ENCODE assay signal across 26 cellular contexts in the genomic region with DNA sequence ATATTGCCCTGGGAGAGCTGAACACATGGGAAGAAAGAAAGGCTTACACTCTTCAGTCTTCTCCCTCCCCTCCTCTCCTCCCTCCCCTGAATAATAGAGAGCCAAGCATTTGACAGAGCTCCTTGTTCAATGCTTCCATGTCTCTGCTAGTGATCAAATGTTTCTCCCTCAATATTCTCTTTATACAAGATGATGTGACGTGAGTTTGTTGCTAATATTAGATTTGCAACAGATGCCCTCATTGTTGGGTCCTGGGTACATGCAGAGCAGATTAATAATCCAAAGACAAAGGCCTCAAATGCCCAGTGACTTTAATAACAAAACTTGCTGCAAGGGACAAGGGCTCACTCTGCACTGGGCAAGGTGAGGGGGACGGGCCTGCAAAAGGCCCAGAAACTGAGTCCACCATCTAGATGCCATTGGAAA. TPM values are rescaled to one million over a fixed set of nuclear protein-coding genes. Genes with fewer than 3 reads are reported as not detected.
DNase-seq lines count a peak whose midpoint lies in the region; ATAC-seq and TF ChIP-seq lines count a peak whose summit lies in the region.
"Had no signal": no experiment of that assay in that cellular context is flagged by ENCODE, and none has a peak within 500 bp of the region (broad histone marks: within the 10 kb centered on the region; RNA-seq: fewer than 3 reads in every experiment).

No MANE protein-coding gene starts in this region.

- H3K9me3 ChIP-seq in breast epithelium (no peaks in the 10 kb centered on the region), tibial artery (no peaks in the 10 kb centered on the region)
- H3K9me3 ChIP-seq: A549, prostate gland had no signal

- CTCF ChIA-PET in MCF 10A (lab: Yijun Ruan, JAX), result interaction anchor here (0.5 to 3.3 kb wide), 3 partner anchors 10 to 15 kb away, joined by 3 to 13 read pairs (median 4); no protein-coding TSS in a partner anchor

- TF ChIP-seq CTCF in breast epithelium (IDR thresholded peaks at IDR 0.05), result no peak
- no peak for TF ChIP-seq CTCF in MCF 10A (IDR thresholded peaks at IDR 0.05; ENCODE audit: unreplicated experiment)
- no peak for TF ChIP-seq CTCF in tibial artery (IDR thresholded peaks at IDR 0.05)

- H3K36me3 Mint-ChIP-seq in MCF 10A (ENCODE audit: insufficient read depth, unreplicated experiment), result no peaks in the 10 kb centered on the region
- H3K36me3 Mint-ChIP-seq: memory B cell; naive thymus-derived CD8-positive, alpha-beta T cell; WTC11 had no signal

- ATAC-seq in GM21423 (IDR thresholded peaks at IDR 0.05; ENCODE audit: unreplicated experiment) (no peak), HG03521 (IDR thresholded peaks at IDR 0.05; ENCODE audit: unreplicated experiment) (no peak), GM19023 (IDR thresholded peaks at IDR 0.05; ENCODE audit: unreplicated experiment) (no peak)
- ATAC-seq: A549; activated T-cell treated with anti-CD3 and anti-CD28 coated beads, Interleukin-2, amount 50 U/mL, for 4 hours; HCT116; naive thymus-derived CD8-positive, alpha-beta T cell; PC-3; stimulated activated naive CD8-positive, alpha-beta T cell treated with anti-CD3 and anti-CD28 coated beads, Interleukin-15, amount 100 ng/mL, for 72 hours; WTC11 had no signal

- H3K4me1 ChIP-seq in breast epithelium (no peaks in the 10 kb centered on the region), tibial artery (peaks cover 7 to 58% (median 32%) of the 10 kb centered on the region in 4 donors)
- H3K4me1 ChIP-seq: A549, prostate gland had no signal

- H3K27ac ChIP-seq in breast epithelium (peak overlapping the region; percentile 49 to 72), tibial artery (peak overlapping the region; percentile 73 to 81)
- H3K27ac ChIP-seq: A549, brain microvascular endothelial cell had no signal

- intact Hi-C loops in breast epithelium (cut with DNase I; ENCODE audit: low total_unique reads) (no loop called here), MCF 10A (cut with micrococcal nuclease) (no loop called here), tibial artery (cut with DNase I; ENCODE audit: low total_unique reads) (no loop called here)

- H3K4me3 Mint-ChIP-seq in MCF 10A (ENCODE audit: unreplicated experiment), result no peak overlapping the region
- H3K4me3 Mint-ChIP-seq: activated CD4-positive, alpha-beta memory T cell treated with anti-CD3 and anti-CD28 coated beads, Interleukin-2, amount 10 ng/mL, durations not matched to agents 7 days and 5 days; activated T-cell treated with anti-CD3 and anti-CD28 coated beads, Interleukin-2, amount 50 U/mL, for 4 hours; dendritic cell treated with granulocyte-macrophage colony-stimulating factor and Interleukin-4, amounts not matched to agents 40 ng/mL and 50 ng/mL, for 4 days; memory B cell; naive thymus-derived CD8-positive, alpha-beta T cell; stimulated activated naive CD8-positive, alpha-beta T cell treated with anti-CD3 and anti-CD28 coated beads, Interleukin-15, amount 100 ng/mL, for 72 hours; WTC11 had no signal

- no peak overlapping the region for H3K27ac Mint-ChIP-seq in MCF 10A (ENCODE audit: low read depth, unreplicated experiment)
- H3K27ac Mint-ChIP-seq: activated CD4-positive, alpha-beta memory T cell treated with anti-CD3 and anti-CD28 coated beads, Interleukin-2, amount 10 ng/mL, durations not matched to agents 7 days and 5 days; dendritic cell treated with granulocyte-macrophage colony-stimulating factor and Interleukin-4, amounts not matched to agents 40 ng/mL and 50 ng/mL, for 4 days; memory B cell; naive thymus-derived CD8-positive, alpha-beta T cell; stimulated activated naive CD8-positive, alpha-beta T cell treated with anti-CD3 and anti-CD28 coated beads, Interleukin-15, amount 100 ng/mL, for 72 hours; WTC11 had no signal

- no peaks in the 10 kb centered on the region for H3K27me3 ChIP-seq in breast epithelium
- H3K27me3 ChIP-seq in tibial artery, result no peaks in the 10 kb centered on the region
- H3K27me3 ChIP-seq: brain microvascular endothelial cell had no signal

- no TSS peak for BruUV-seq in MCF 10A (replicated peaks; lab: Mats Ljungman, UMichigan)

- H3K4me3 ChIP-seq in breast epithelium (no peak overlapping the region), tibial artery (no peak overlapping the region)
- H3K4me3 ChIP-seq: A549, prostate gland had no signal

- TF ChIP-seq POLR2A in breast epithelium (IDR thresholded peaks at IDR 0.05), result no peak

- DNase-seq in breast epithelium (ENCODE audit: low spot score in 2 of 2) (no peak), MCF 10A (ENCODE audit: unreplicated experiment) (no peak), foreskin melanocyte (peak; percentile 94), nucleus accumbens (lab: John Stamatoyannopoulos, UW) (peak in 38 of 56 donors; percentile 15 to 84 (median 60)), tibial artery (no peak)
- DNase-seq: activated CD4-positive, alpha-beta memory T cell treated with anti-CD3 and anti-CD28 coated beads, Interleukin-2, amount 10 ng/mL, durations not matched to agents 7 days and 5 days; activated naive CD4-positive, alpha-beta T cell treated with anti-CD3 and anti-CD28 coated beads, Interleukin-2, amount 50 U/mL, for 16 hours; activated T-cell treated with anti-CD3 and anti-CD28 coated beads, Interleukin-2, amount 50 U/mL, for 4 hours; brain microvascular endothelial cell; kidney; naive thymus-derived CD8-positive, alpha-beta T cell; NCI-H2029; PC-3; stimulated activated CD4-positive, alpha-beta T cell treated with anti-CD3 and anti-CD28 coated beads, Interleukin-4, amount 100 ng/mL, for 24 hours; stimulated activated naive CD8-positive, alpha-beta T cell treated with anti-CD3 and anti-CD28 coated beads, Interleukin-15, amount 100 ng/mL, for 72 hours had no signal

- POLR2A ChIA-PET in MCF 10A (lab: Yijun Ruan, JAX), result interaction anchor here (0.7 to 3.8 kb wide), 2 partner anchors 10 to 15 kb away, joined by 3 to 49 read pairs; a partner anchor contains a TSS

- peaks cover 15% of the 10 kb centered on the region for H3K4me1 Mint-ChIP-seq in MCF 10A (ENCODE audit: insufficient read depth, unreplicated experiment)
- H3K4me1 Mint-ChIP-seq: memory B cell had no signal

- H3K27me3 Mint-ChIP-seq in MCF 10A (ENCODE audit: insufficient read depth, unreplicated experiment), result no peaks in the 10 kb centered on the region
- H3K27me3 Mint-ChIP-seq: activated CD4-positive, alpha-beta memory T cell treated with anti-CD3 and anti-CD28 coated beads, Interleukin-2, amount 10 ng/mL, durations not matched to agents 7 days and 5 days; memory B cell; stimulated activated naive CD8-positive, alpha-beta T cell treated with anti-CD3 and anti-CD28 coated beads, Interleukin-15, amount 100 ng/mL, for 72 hours had no signal

- H3K36me3 ChIP-seq in breast epithelium, result no peaks in the 10 kb centered on the region
- no peaks in the 10 kb centered on the region for H3K36me3 ChIP-seq in tibial artery
- H3K36me3 ChIP-seq: brain microvascular endothelial cell, prostate gland had no signal

- no peaks in the 10 kb centered on the region for H3K9me3 Mint-ChIP-seq in MCF 10A (ENCODE audit: unreplicated experiment)
- H3K9me3 Mint-ChIP-seq: activated CD4-positive, alpha-beta memory T cell treated with anti-CD3 and anti-CD28 coated beads, Interleukin-2, amount 10 ng/mL, durations not matched to agents 7 days and 5 days; activated T-cell treated with anti-CD3 and anti-CD28 coated beads, Interleukin-2, amount 50 U/mL, for 4 hours; dendritic cell treated with granulocyte-macrophage colony-stimulating factor and Interleukin-4, amounts not matched to agents 40 ng/mL and 50 ng/mL, for 4 days; memory B cell; naive thymus-derived CD8-positive, alpha-beta T cell; stimulated activated naive CD8-positive, alpha-beta T cell treated with anti-CD3 and anti-CD28 coated beads, Interleukin-15, amount 100 ng/mL, for 72 hours; WTC11 had no signal

RNA-seq across cellular contexts. Expression of a gene that starts 7.1 kb away (rescaled TPM):
- total RNA-seq in breast epithelium (10 to 100 TPM; 19.7 to 49.8 (median 48.7) TPM), MCF 10A (2022) (10.8 and 11.4 TPM in 2 replicates)

RNA-seq across cellular contexts. Expression of a gene that starts 15.9 kb away (rescaled TPM):
- total RNA-seq in breast epithelium (10 to 100 TPM; 35.4 to 52.4 (median 36.1) TPM), MCF 10A (2022) (48.5 and 55.6 TPM in 2 replicates)

RNA-seq across cellular contexts. Expression of a gene that starts 33.4 kb away (rescaled TPM):
- total RNA-seq in breast epithelium (not detected), MCF 10A (2022) (not detected in 2 replicates)
- total RNA-seq: activated CD4-positive, alpha-beta memory T cell treated with anti-CD3 and anti-CD28 coated beads, Interleukin-2, amount 10 ng/mL, durations not matched to agents 7 days and 5 days; activated T-cell treated with anti-CD3 and anti-CD28 coated beads, Interleukin-2, amount 50 U/mL, for 4 hours; endothelial cell of umbilical vein; kidney; naive thymus-derived CD8-positive, alpha-beta T cell; PC-3; prostate gland; T-helper 2 cell treated with Interferon-gamma antibody and Interleukin-4, amounts not matched to agents 100 ng/mL and 5 ng/mL, for 36 hours; WTC11 had no signal

RNA-seq across cellular contexts. Expression of a gene that starts 57.5 kb away (rescaled TPM):
- total RNA-seq in breast epithelium (not detected), MCF 10A (2022) (not detected in 2 replicates)
- total RNA-seq: activated CD4-positive, alpha-beta memory T cell treated with anti-CD3 and anti-CD28 coated beads, Interleukin-2, amount 10 ng/mL, durations not matched to agents 7 days and 5 days; activated T-cell treated with anti-CD3 and anti-CD28 coated beads, Interleukin-2, amount 50 U/mL, for 4 hours; endothelial cell of umbilical vein; kidney; naive thymus-derived CD8-positive, alpha-beta T cell; PC-3; prostate gland; T-helper 2 cell treated with Interferon-gamma antibody and Interleukin-4, amounts not matched to agents 100 ng/mL and 5 ng/mL, for 36 hours; WTC11 had no signal

Comparison
In these comparisons a context has a peak if more than half of its experiments do, and no peak if none do; other contexts are left out.
1. DNase-seq: peak in foreskin melanocyte (single experiment) and nucleus accumbens (38 of 56); none in breast epithelium (0 of 2), MCF 10A (single experiment) and tibial artery (0 of 2).